In genomic region chr16:65739518-65739917, GRCh38 we compare ENCODE assay signal across 19 cellular contexts.
"Had no signal": no experiment of that assay in that cellular context is flagged by ENCODE, and none has a peak within 500 bp of the region (broad histone marks: within the 10 kb centered on the region; RNA-seq: fewer than 3 reads in every experiment).

No MANE protein-coding gene starts in this region.

- H3K27me3 Mint-ChIP-seq: activated B cell treated with CpG ODN at 0.5 μM for 24 hours; activated CD4-positive, alpha-beta T cell treated with anti-CD3 and anti-CD28 coated beads, Interleukin-2, amount 10 ng/mL, durations not matched to agents 24 days and 14 days; central memory CD8-positive, alpha-beta T cell had no signal

- H3K4me1 ChIP-seq: gastrocnemius medialis, pancreas had no signal

- H3K9me3 ChIP-seq: gastrocnemius medialis, pancreas, transverse colon had no signal

- H3K9me3 Mint-ChIP-seq: activated B cell treated with CpG ODN at 0.5 μM for 24 hours; activated CD4-positive, alpha-beta T cell treated with anti-CD3 and anti-CD28 coated beads, Interleukin-2, amount 10 ng/mL, durations not matched to agents 24 days and 14 days; brain had no signal

- H3K4me3 Mint-ChIP-seq: activated B cell treated with CpG ODN at 0.5 μM for 24 hours; activated CD4-positive, alpha-beta T cell treated with anti-CD3 and anti-CD28 coated beads, Interleukin-2, amount 10 ng/mL, durations not matched to agents 24 days and 14 days; activated naive CD8-positive, alpha-beta T cell; activated T-cell treated with anti-CD3 and anti-CD28 coated beads, Interleukin-2, amount 50 U/mL, for 72 hours; brain; central memory CD8-positive, alpha-beta T cell had no signal

- H3K27me3 ChIP-seq: gastrocnemius medialis, pancreas, transverse colon had no signal

- H3K4me1 Mint-ChIP-seq: activated B cell treated with CpG ODN at 0.5 μM for 24 hours; activated CD4-positive, alpha-beta T cell treated with anti-CD3 and anti-CD28 coated beads, Interleukin-2, amount 10 ng/mL, durations not matched to agents 24 days and 14 days; central memory CD8-positive, alpha-beta T cell had no signal

- H3K27ac ChIP-seq: epithelial cell of prostate, gastrocnemius medialis, pancreas, transverse colon had no signal

- H3K27ac Mint-ChIP-seq: activated B cell treated with CpG ODN at 0.5 μM for 24 hours; activated CD4-positive, alpha-beta T cell treated with anti-CD3 and anti-CD28 coated beads, Interleukin-2, amount 10 ng/mL, durations not matched to agents 24 days and 14 days; activated naive CD8-positive, alpha-beta T cell; activated T-cell treated with anti-CD3 and anti-CD28 coated beads, Interleukin-2, amount 50 U/mL, for 72 hours; brain had no signal

- H3K36me3 Mint-ChIP-seq: activated naive CD8-positive, alpha-beta T cell; brain had no signal

- H3K36me3 ChIP-seq: gastrocnemius medialis, pancreas, transverse colon had no signal

- H3K4me3 ChIP-seq: gastrocnemius medialis, pancreas, transverse colon had no signal

- DNase-seq: activated B cell treated with CpG ODN at 0.5 μM for 24 hours; activated CD4-positive, alpha-beta T cell treated with anti-CD3 and anti-CD28 coated beads, Interleukin-2, amount 10 ng/mL, durations not matched to agents 24 days and 14 days; activated CD8-positive, alpha-beta memory T cell treated with anti-CD3 and anti-CD28 coated beads, Interleukin-2, amount 50 U/mL, for 48 hours; activated gamma-delta T cell; activated T-cell treated with anti-CD3 and anti-CD28 coated beads, Interleukin-2, amount 50 U/mL, for 72 hours; amygdala; effector memory CD4-positive, alpha-beta T cell; gastrocnemius medialis; left colon; pancreas; retina; stimulated activated CD4-positive, alpha-beta T cell treated with anti-CD3 and anti-CD28 coated beads, Interleukin-4, amount 100 ng/mL, for 24 hours; stimulated activated naive CD4-positive, alpha-beta T cell treated with Interleukin-2 at 50 U/mL for 16 hours; substantia nigra; transverse colon had no signal
